ENCODE assay signal across 24 cellular contexts in genomic region chr4:123878976-123879375, GRCh38.
"Had no signal": no experiment of that assay in that cellular context is flagged by ENCODE, and none has a peak within 500 bp of the region (broad histone marks: within the 10 kb centered on the region; RNA-seq: fewer than 3 reads in every experiment).

No MANE protein-coding gene starts in this region.

- FAIRE-seq: keratinocyte had no signal

- H3K27ac ChIP-seq: colonic mucosa, epithelial cell of prostate, gastrocnemius medialis, prostate gland, right atrium auricular region, stomach, testis, tibial artery, uterus had no signal

- H3K4me3 Mint-ChIP-seq: dendritic cell treated with granulocyte-macrophage colony-stimulating factor and Interleukin-4, amounts not matched to agents 40 ng/mL and 50 ng/mL, for 4 days; endodermal cell; memory B cell; natural killer cell; stimulated activated effector memory CD8-positive, alpha-beta T cell treated with anti-CD3 and anti-CD28 coated beads, Interleukin-12 subunit alpha, Interleukin-12 subunit beta, amount 100 ng/mL, for 72 hours; type B pancreatic cell had no signal

- H3K4me3 ChIP-seq: colonic mucosa, gastrocnemius medialis, lung, prostate gland, right atrium auricular region, stomach, testis, tibial artery, uterus had no signal

- H3K27ac Mint-ChIP-seq: dendritic cell treated with granulocyte-macrophage colony-stimulating factor and Interleukin-4, amounts not matched to agents 40 ng/mL and 50 ng/mL, for 4 days; endodermal cell; memory B cell; natural killer cell; stimulated activated effector memory CD8-positive, alpha-beta T cell treated with anti-CD3 and anti-CD28 coated beads, Interleukin-12 subunit alpha, Interleukin-12 subunit beta, amount 100 ng/mL, for 72 hours; type B pancreatic cell had no signal

- H3K4me1 Mint-ChIP-seq: memory B cell; natural killer cell; stimulated activated effector memory CD8-positive, alpha-beta T cell treated with anti-CD3 and anti-CD28 coated beads, Interleukin-12 subunit alpha, Interleukin-12 subunit beta, amount 100 ng/mL, for 72 hours had no signal

- H3K36me3 ChIP-seq: colonic mucosa, gastrocnemius medialis, prostate gland, right atrium auricular region, stomach, tibial artery, uterus had no signal

- H3K27me3 Mint-ChIP-seq: dendritic cell treated with granulocyte-macrophage colony-stimulating factor and Interleukin-4, amounts not matched to agents 40 ng/mL and 50 ng/mL, for 4 days; memory B cell had no signal

- H3K36me3 Mint-ChIP-seq: memory B cell; natural killer cell; stimulated activated effector memory CD8-positive, alpha-beta T cell treated with anti-CD3 and anti-CD28 coated beads, Interleukin-12 subunit alpha, Interleukin-12 subunit beta, amount 100 ng/mL, for 72 hours had no signal

- H3K9me3 Mint-ChIP-seq: dendritic cell treated with granulocyte-macrophage colony-stimulating factor and Interleukin-4, amounts not matched to agents 40 ng/mL and 50 ng/mL, for 4 days had no signal

- DNase-seq: colonic mucosa; effector CD8-positive, alpha-beta T cell; endodermal cell; foreskin fibroblast; gastrocnemius medialis; head of caudate nucleus; natural killer cell; nucleus accumbens; stimulated activated CD4-positive, alpha-beta T cell treated with anti-CD3 and anti-CD28 coated beads, Interleukin-2, amount 100 ng/mL, for 24 hours; stimulated activated CD4-positive, alpha-beta T cell treated with anti-CD3 and anti-CD28 coated beads, Interleukin-4, amount 100 ng/mL, for 24 hours; stimulated activated naive CD4-positive, alpha-beta T cell treated with Interleukin-2 at 50 U/mL for 16 hours; stomach; testis; tibial artery; uterus had no signal

- H3K9me3 ChIP-seq: colonic mucosa, gastrocnemius medialis, prostate gland, right atrium auricular region, stomach, testis, tibial artery, uterus had no signal

- H3K4me1 ChIP-seq: colonic mucosa, prostate gland, right atrium auricular region, testis, uterus had no signal
